In the genomic region with DNA sequence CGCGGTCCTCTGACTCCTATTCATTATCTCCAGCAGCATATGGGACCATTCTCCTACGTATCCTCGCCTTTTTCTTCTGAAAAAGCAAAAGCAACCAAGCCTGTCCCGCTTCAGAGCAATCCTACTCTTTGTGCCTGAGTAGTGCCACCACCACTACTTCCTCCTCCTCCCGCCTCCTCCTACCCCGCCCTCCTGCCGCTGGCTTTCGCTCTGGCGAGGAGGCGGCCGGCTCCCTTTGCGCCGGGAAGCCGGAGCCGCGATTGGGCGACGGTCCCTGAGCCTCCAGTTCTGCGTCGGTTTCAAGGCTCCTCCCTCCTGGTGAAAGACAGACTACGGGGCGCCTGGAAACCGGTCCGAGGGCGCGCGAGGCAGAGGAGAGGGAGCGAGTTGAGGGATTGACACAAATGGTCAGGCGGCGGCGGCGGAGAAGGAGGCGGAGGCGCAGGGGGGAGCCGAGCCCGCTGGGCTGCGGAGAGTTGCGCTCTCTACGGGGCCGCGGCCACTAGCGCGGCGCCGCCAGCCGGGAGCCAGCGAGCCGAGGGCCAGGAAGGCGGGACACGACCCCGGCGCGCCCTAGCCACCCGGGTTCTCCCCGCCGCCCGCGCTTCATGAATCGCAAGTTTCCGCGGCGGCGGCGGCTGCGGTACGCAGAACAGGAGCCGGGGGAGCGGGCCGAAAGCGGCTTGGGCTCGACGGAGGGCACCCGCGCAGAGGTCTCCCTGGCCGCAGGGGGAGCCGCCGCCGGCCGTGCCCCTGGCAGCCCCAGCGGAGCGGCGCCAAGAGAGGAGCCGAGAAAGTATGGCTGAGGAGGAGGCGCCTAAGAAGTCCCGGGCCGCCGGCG, we compare ENCODE assay signal across 1 cellular context.
TF ChIP-seq lines count a peak whose summit lies in the region.

FZD1 (plus strand) TSS at position 351 of the 841 bp plus-strand sequence; CDS start at position 799, 448 bp downstream.

TF ChIP-seq in Ishikawa, 13 proteins besides CTCF, POLR2A, EP300 and RAD21 (continued from another document):
- TF ChIP-seq USF1 (IDR thresholded peaks at IDR 0.05) (peak; percentile 83), EGR1 (IDR thresholded peaks at IDR 0.05) (0 out of 2 replicates have a peak, but pooled peaks have one; percentile 50), FOXM1 (IDR thresholded peaks at IDR 0.05; ENCODE audit: borderline replicate concordance, low read depth) (no peak), ZBTB7A (IDR thresholded peaks at IDR 0.05; ENCODE audit: low read depth) (0 out of 2 replicates have a peak, but pooled peaks have one; percentile 52), CREB1 (IDR thresholded peaks at IDR 0.05; ENCODE audit: low read depth) (no peak), NFIC (IDR thresholded peaks at IDR 0.05) (no peak; the same call in 1 of the 2 replicates), TAF1 (IDR thresholded peaks at IDR 0.05; ENCODE audit: low read depth) (peak; percentile 24; the same call in 1 of the 2 replicates), TCF12 (IDR thresholded peaks at IDR 0.05; ENCODE audit: low read depth) (peak; percentile 57; the same call in 1 of the 2 replicates)
